In genomic region chr15:56964182-56964581, GRCh38 we compare ENCODE assay signal across 13 cellular contexts. TPM values are rescaled to one million over a fixed set of nuclear protein-coding genes. Genes with fewer than 3 reads are reported as not detected.
DNase-seq lines count a peak whose midpoint lies in the region; ATAC-seq, FAIRE-seq and TF ChIP-seq lines count a peak whose summit lies in the region.
"Had no signal": no experiment of that assay in that cellular context is flagged by ENCODE, and none has a peak within 500 bp of the region (broad histone marks: within the 10 kb centered on the region; RNA-seq: fewer than 3 reads in every experiment).

No MANE protein-coding gene starts in this region.

- no peaks in the 10 kb centered on the region for H3K9me3 ChIP-seq in HUES64 (ENCODE audit: insufficient read depth, low read depth, low read length)
- H3K9me3 ChIP-seq in upper lobe of right lung, result no peaks in the 10 kb centered on the region
- H3K9me3 ChIP-seq: MG63, spleen had no signal

- DNase-seq in GM06990 (ENCODE audit: extremely low read depth, insufficient read length), result peak; percentile 48
- DNase-seq in urothelium cell line (ENCODE audit: low spot score), result no peak
- DNase-seq in stimulated activated naive B cell treated with anti-CD40 and anti-IgM and Interleukin-4, amounts not matched to agents 10 μg/mL and 1 μg/mL and 100 μg/mL, for 72 hours, result no peak
- DNase-seq in upper lobe of right lung, result no peak
- DNase-seq: activated naive CD4-positive, alpha-beta T cell treated with Interleukin-2 at 50 U/mL for 16 hours; MG63; SHP77; spleen had no signal

- no peak for ATAC-seq in stimulated activated naive B cell treated with anti-CD40 and anti-IgM and Interleukin-4, amounts not matched to agents 10 μg/mL and 1 μg/mL and 100 μg/mL, for 72 hours (replicated peaks)
- no peak for ATAC-seq in upper lobe of right lung

- intact Hi-C loops in upper lobe of right lung (cut with DNase I), result no loop called here

- H3K4me1 Mint-ChIP-seq in brain, result peaks cover 38% of the 10 kb centered on the region
- peaks cover 35% of the 10 kb centered on the region for H3K4me1 Mint-ChIP-seq in nephron
- peaks cover 24 to 30% of the 10 kb centered on the region in 2 donors for H3K4me1 Mint-ChIP-seq in stimulated activated naive B cell treated with anti-CD40 and anti-IgM and Interleukin-4, amounts not matched to agents 10 μg/mL and 1 μg/mL and 100 μg/mL, for 72 hours

- H3K36me3 ChIP-seq in GM06990 (ENCODE audit: control insufficient read depth, insufficient read depth, low read length) (no peaks in the 10 kb centered on the region), HUES64 (ENCODE audit: insufficient read depth, low read length) (no peaks in the 10 kb centered on the region), upper lobe of right lung (no peaks in the 10 kb centered on the region)
- H3K36me3 ChIP-seq: spleen had no signal

- no peak for FAIRE-seq in urothelium cell line (lab: Jason Lieb, UNC)
- FAIRE-seq: endometrium, GM12891 had no signal

- H3K36me3 Mint-ChIP-seq in brain, result peaks cover 19% of the 10 kb centered on the region
- peaks cover 3% of the 10 kb centered on the region for H3K36me3 Mint-ChIP-seq in nephron (ENCODE audit: low read depth)
- peaks cover 4% of the 10 kb centered on the region in 2 donors for H3K36me3 Mint-ChIP-seq in stimulated activated naive B cell treated with anti-CD40 and anti-IgM and Interleukin-4, amounts not matched to agents 10 μg/mL and 1 μg/mL and 100 μg/mL, for 72 hours

- H3K27ac Mint-ChIP-seq in brain (peak overlapping the region in 3 of 5 experiments; percentile 16 to 59 (median 28)), nephron (peak overlapping the region; percentile 1 to 24 (median 5))
- H3K27ac Mint-ChIP-seq in stimulated activated naive B cell treated with anti-CD40 and anti-IgM and Interleukin-4, amounts not matched to agents 10 μg/mL and 1 μg/mL and 100 μg/mL, for 72 hours, result no peak overlapping the region

- H3K27me3 ChIP-seq in GM06990 (replicated peaks; ENCODE audit: control insufficient read depth, insufficient read depth, low read length) (no peaks in the 10 kb centered on the region), HUES64 (ENCODE audit: insufficient read depth, low read length) (no peaks in the 10 kb centered on the region), upper lobe of right lung (no peaks in the 10 kb centered on the region)
- H3K27me3 ChIP-seq: MG63, spleen had no signal

- H3K4me3 Mint-ChIP-seq in brain (peak overlapping the region in 3 of 5 experiments; percentile 9 to 12 (median 11)), nephron (no peak overlapping the region)
- H3K4me3 Mint-ChIP-seq in stimulated activated naive B cell treated with anti-CD40 and anti-IgM and Interleukin-4, amounts not matched to agents 10 μg/mL and 1 μg/mL and 100 μg/mL, for 72 hours, result no peak overlapping the region

- no peak overlapping the region for H3K4me3 ChIP-seq in GM06990 (replicated peaks; ENCODE audit: low read depth, low read length)
- no peak overlapping the region for H3K4me3 ChIP-seq in HUES64 (ENCODE audit: low read length)
- no peak overlapping the region for H3K4me3 ChIP-seq in upper lobe of right lung
- H3K4me3 ChIP-seq: MG63, spleen had no signal

- H3K27me3 Mint-ChIP-seq in brain, result no peaks in the 10 kb centered on the region
- H3K27me3 Mint-ChIP-seq in nephron (ENCODE audit: low read depth), result no peaks in the 10 kb centered on the region
- H3K27me3 Mint-ChIP-seq in stimulated activated naive B cell treated with anti-CD40 and anti-IgM and Interleukin-4, amounts not matched to agents 10 μg/mL and 1 μg/mL and 100 μg/mL, for 72 hours, result no peaks in the 10 kb centered on the region

- H3K9ac ChIP-seq in HUES64 (ENCODE audit: low read depth, low read length), result no peak overlapping the region

- H3K4me1 ChIP-seq in HUES64 (ENCODE audit: insufficient read depth, low read length) (peaks cover 40% of the 10 kb centered on the region), upper lobe of right lung (peaks cover 8% of the 10 kb centered on the region)

- H3K27ac ChIP-seq in HUES64 (ENCODE audit: low read depth, low read length), result 0 out of 2 replicates have a peak overlapping the region, but pooled peaks have one; percentile 19
- H3K27ac ChIP-seq in upper lobe of right lung, result no peak overlapping the region
- H3K27ac ChIP-seq: spleen had no signal

- 92% methylated on average over 1 of the region's 1 CpG for WGBS in HUES64

- no peak for TF ChIP-seq CTCF in GM06990 (IDR thresholded peaks at IDR 0.05; ENCODE audit: insufficient read depth, low read length, poor library complexity, severe bottlenecking)
- TF ChIP-seq CTCF in brain (conservative IDR thresholded peaks at IDR 0.05), result no peak
- no peak for TF ChIP-seq CTCF in nephron (IDR thresholded peaks at IDR 0.05; ENCODE audit: unreplicated experiment in 3 of 3)
- no peak for TF ChIP-seq CTCF in upper lobe of right lung (IDR thresholded peaks at IDR 0.05)

- H3K9me3 Mint-ChIP-seq in brain, result no peaks in the 10 kb centered on the region
- no peaks in the 10 kb centered on the region for H3K9me3 Mint-ChIP-seq in nephron
- no peaks in the 10 kb centered on the region for H3K9me3 Mint-ChIP-seq in stimulated activated naive B cell treated with anti-CD40 and anti-IgM and Interleukin-4, amounts not matched to agents 10 μg/mL and 1 μg/mL and 100 μg/mL, for 72 hours

RNA-seq across cellular contexts. Expression of gene TCF12, which starts 45.7 kb away (rescaled TPM):
- 74.5 TPM for polyA plus RNA-seq in HUES64 (2013, experiment 1 of 2)
- polyA plus RNA-seq in HUES64 (2013, experiment 2 of 2), result 99.2 TPM
- 94.9 TPM for polyA plus RNA-seq in brain (ENCODE audit: insufficient read depth, low read depth, low replicate concordance)
- total RNA-seq in upper lobe of right lung, result 103 TPM

Comparison
In these comparisons a context has a peak if more than half of its experiments do, and no peak if none do; other contexts are left out.
1. H3K4me3 Mint-ChIP-seq: peak in brain (3 of 5); none in nephron (0 of 3) and stimulated activated naive B cell treated with anti-CD40 and anti-IgM and Interleukin-4, amounts not matched to agents 10 μg/mL and 1 μg/mL and 100 μg/mL, for 72 hours (0 of 2).